Comparison of ENCODE assay signal across 1 cellular context in the genomic region with DNA sequence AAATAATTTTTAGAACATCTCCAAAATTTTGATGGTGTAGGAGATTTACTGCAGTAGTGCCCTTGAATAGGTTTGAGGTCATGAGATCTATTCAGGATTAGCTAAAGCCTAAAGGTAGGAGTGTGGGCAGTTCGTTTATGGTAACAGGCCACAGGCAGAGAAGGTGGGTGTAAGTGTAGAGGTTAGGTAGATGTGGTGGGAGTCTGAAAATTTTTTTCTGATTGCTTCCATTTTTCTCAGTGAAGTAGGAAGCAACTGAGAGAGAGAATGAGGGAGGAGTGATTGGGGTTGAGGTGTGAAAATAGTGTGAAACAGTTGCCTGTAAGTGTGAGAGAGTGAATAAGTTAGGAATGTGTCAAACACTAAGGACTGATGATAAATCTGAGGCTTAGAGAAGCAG.
A peak's percentile ranks its signal among the peaks of the same experiment; 100 is the strongest.
TF ChIP-seq lines count a peak whose summit lies in the region.

No MANE protein-coding gene starts in this region.

TF ChIP-seq in GM12878, 131 proteins besides CTCF, POLR2A, EP300 and RAD21:
- TF ChIP-seq IKZF1 (conservative IDR thresholded peaks at IDR 0.05) (peak; percentile 57; the same call in 1 of the 2 replicates), TAF1 (IDR thresholded peaks at IDR 0.05; ENCODE audit: borderline replicate concordance, low read depth, low read length) (no peak), RUNX3 (IDR thresholded peaks at IDR 0.05; ENCODE audit: low read length) (peak; percentile 28; the same call in 1 of the 2 replicates), NBN (IDR thresholded peaks at IDR 0.05) (peak; percentile 39; the same call in 1 of the 2 replicates), ATF7 (IDR thresholded peaks at IDR 0.05; ENCODE audit: low read depth) (0 out of 2 replicates have a peak, but pooled peaks have one; percentile 24), IKZF2 (IDR thresholded peaks at IDR 0.05) (peak; percentile 52 to 69; a peak in 2 of 4 replicates), CHD4 (IDR thresholded peaks at IDR 0.05) (no peak)
TF ChIP-seq in GM12878: peak in this region for 5.
